Comparison of ENCODE assay signal across 1 cellular context in the genomic region with DNA sequence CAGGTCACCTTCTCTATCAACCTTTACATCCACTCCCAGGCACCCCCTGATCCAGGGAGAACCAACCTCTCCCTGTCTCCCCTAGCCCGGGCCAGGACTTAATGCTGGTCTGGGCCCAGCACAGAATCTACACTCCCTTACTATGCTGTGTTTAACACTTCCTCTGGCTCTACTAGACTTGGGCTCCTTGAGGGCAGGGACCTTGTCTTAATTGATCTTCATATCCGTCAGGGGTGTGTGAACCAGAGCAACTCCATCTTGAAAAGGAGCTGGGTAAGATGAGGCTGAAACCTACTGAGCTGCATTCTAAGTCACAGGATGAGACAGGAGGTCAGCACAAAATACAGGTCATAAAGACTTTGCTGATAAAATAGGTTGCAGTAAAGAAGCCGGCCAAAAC.
TF ChIP-seq lines count a peak whose summit lies in the region.

No MANE protein-coding gene starts in this region.

TF ChIP-seq in K562, 482 proteins besides CTCF, POLR2A, EP300 and RAD21 (continued from another document):
- TF ChIP-seq, protein P1, sequence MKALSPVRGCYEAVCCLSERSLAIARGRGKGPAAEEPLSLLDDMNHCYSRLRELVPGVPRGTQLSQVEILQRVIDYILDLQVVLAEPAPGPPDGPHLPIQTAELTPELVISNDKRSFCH (CRISPR knock-in tag; IDR thresholded peaks at IDR 0.05): no peak
- TF ChIP-seq, protein P1 (tag; IDR thresholded peaks at IDR 0.05): peak; percentile 85
- peak; percentile 74; the same call in 1 of the 2 replicates for TF ChIP-seq PTTG1 (tag; IDR thresholded peaks at IDR 0.05; ENCODE audit: low read depth)
- TF ChIP-seq, protein P2, sequence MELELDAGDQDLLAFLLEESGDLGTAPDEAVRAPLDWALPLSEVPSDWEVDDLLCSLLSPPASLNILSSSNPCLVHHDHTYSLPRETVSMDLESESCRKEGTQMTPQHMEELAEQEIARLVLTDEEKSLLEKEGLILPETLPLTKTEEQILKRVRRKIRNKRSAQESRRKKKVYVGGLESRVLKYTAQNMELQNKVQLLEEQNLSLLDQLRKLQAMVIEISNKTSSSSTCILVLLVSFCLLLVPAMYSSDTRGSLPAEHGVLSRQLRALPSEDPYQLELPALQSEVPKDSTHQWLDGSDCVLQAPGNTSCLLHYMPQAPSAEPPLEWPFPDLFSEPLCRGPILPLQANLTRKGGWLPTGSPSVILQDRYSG (tag; conservative IDR thresholded peaks at IDR 0.05; ENCODE audit: low read depth): peak; percentile 75; the same call in 1 of the 2 replicates
- no peak for TF ChIP-seq ZNF3 (CRISPR knock-in tag; IDR thresholded peaks at IDR 0.05)
- TF ChIP-seq, protein P3, sequence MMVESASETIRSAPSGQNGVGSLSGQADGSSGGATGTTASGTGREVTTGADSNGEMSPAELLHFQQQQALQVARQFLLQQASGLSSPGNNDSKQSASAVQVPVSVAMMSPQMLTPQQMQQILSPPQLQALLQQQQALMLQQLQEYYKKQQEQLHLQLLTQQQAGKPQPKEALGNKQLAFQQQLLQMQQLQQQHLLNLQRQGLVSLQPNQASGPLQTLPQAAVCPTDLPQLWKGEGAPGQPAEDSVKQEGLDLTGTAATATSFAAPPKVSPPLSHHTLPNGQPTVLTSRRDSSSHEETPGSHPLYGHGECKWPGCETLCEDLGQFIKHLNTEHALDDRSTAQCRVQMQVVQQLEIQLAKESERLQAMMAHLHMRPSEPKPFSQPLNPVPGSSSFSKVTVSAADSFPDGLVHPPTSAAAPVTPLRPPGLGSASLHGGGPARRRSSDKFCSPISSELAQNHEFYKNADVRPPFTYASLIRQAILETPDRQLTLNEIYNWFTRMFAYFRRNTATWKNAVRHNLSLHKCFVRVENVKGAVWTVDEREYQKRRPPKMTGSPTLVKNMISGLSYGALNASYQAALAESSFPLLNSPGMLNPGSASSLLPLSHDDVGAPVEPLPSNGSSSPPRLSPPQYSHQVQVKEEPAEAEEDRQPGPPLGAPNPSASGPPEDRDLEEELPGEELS (CRISPR knock-in tag; IDR thresholded peaks at IDR 0.05; ENCODE audit: borderline replicate concordance): no peak
- peak; percentile 69; the same call in 1 of the 2 replicates for TF ChIP-seq DMBX1 (CRISPR knock-in tag; IDR thresholded peaks at IDR 0.05; ENCODE audit: borderline replicate concordance)
- TF ChIP-seq MECOM (CRISPR knock-in tag; IDR thresholded peaks at IDR 0.05): peak; percentile 50; the same call in 1 of the 2 replicates
- no peak for TF ChIP-seq NR2C1 (IDR thresholded peaks at IDR 0.05)
- TF ChIP-seq NR2C1 (tag; IDR thresholded peaks at IDR 0.05): peak; percentile 50
- TF ChIP-seq, protein P4, sequence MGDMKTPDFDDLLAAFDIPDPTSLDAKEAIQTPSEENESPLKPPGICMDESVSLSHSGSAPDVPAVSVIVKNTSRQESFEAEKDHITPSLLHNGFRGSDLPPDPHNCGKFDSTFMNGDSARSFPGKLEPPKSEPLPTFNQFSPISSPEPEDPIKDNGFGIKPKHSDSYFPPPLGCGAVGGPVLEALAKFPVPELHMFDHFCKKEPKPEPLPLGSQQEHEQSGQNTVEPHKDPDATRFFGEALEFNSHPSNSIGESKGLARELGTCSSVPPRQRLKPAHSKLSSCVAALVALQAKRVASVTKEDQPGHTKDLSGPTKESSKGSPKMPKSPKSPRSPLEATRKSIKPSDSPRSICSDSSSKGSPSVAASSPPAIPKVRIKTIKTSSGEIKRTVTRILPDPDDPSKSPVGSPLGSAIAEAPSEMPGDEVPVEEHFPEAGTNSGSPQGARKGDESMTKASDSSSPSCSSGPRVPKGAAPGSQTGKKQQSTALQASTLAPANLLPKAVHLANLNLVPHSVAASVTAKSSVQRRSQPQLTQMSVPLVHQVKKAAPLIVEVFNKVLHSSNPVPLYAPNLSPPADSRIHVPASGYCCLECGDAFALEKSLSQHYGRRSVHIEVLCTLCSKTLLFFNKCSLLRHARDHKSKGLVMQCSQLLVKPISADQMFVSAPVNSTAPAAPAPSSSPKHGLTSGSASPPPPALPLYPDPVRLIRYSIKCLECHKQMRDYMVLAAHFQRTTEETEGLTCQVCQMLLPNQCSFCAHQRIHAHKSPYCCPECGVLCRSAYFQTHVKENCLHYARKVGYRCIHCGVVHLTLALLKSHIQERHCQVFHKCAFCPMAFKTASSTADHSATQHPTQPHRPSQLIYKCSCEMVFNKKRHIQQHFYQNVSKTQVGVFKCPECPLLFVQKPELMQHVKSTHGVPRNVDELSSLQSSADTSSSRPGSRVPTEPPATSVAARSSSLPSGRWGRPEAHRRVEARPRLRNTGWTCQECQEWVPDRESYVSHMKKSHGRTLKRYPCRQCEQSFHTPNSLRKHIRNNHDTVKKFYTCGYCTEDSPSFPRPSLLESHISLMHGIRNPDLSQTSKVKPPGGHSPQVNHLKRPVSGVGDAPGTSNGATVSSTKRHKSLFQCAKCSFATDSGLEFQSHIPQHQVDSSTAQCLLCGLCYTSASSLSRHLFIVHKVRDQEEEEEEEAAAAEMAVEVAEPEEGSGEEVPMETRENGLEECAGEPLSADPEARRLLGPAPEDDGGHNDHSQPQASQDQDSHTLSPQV (IDR thresholded peaks at IDR 0.05): peak; percentile 85
- TF ChIP-seq, protein P5, sequence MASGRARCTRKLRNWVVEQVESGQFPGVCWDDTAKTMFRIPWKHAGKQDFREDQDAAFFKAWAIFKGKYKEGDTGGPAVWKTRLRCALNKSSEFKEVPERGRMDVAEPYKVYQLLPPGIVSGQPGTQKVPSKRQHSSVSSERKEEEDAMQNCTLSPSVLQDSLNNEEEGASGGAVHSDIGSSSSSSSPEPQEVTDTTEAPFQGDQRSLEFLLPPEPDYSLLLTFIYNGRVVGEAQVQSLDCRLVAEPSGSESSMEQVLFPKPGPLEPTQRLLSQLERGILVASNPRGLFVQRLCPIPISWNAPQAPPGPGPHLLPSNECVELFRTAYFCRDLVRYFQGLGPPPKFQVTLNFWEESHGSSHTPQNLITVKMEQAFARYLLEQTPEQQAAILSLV (tag; IDR thresholded peaks at IDR 0.05): 0 out of 2 replicates have a peak, but pooled peaks have one; percentile 42
- TF ChIP-seq, protein P6, sequence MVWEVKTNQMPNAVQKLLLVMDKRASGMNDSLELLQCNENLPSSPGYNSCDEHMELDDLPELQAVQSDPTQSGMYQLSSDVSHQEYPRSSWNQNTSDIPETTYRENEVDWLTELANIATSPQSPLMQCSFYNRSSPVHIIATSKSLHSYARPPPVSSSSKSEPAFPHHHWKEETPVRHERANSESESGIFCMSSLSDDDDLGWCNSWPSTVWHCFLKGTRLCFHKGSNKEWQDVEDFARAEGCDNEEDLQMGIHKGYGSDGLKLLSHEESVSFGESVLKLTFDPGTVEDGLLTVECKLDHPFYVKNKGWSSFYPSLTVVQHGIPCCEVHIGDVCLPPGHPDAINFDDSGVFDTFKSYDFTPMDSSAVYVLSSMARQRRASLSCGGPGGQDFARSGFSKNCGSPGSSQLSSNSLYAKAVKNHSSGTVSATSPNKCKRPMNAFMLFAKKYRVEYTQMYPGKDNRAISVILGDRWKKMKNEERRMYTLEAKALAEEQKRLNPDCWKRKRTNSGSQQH (CRISPR knock-in tag; IDR thresholded peaks at IDR 0.05): 0 out of 2 replicates have a peak, but pooled peaks have one; percentile 46
- TF ChIP-seq, protein P7, sequence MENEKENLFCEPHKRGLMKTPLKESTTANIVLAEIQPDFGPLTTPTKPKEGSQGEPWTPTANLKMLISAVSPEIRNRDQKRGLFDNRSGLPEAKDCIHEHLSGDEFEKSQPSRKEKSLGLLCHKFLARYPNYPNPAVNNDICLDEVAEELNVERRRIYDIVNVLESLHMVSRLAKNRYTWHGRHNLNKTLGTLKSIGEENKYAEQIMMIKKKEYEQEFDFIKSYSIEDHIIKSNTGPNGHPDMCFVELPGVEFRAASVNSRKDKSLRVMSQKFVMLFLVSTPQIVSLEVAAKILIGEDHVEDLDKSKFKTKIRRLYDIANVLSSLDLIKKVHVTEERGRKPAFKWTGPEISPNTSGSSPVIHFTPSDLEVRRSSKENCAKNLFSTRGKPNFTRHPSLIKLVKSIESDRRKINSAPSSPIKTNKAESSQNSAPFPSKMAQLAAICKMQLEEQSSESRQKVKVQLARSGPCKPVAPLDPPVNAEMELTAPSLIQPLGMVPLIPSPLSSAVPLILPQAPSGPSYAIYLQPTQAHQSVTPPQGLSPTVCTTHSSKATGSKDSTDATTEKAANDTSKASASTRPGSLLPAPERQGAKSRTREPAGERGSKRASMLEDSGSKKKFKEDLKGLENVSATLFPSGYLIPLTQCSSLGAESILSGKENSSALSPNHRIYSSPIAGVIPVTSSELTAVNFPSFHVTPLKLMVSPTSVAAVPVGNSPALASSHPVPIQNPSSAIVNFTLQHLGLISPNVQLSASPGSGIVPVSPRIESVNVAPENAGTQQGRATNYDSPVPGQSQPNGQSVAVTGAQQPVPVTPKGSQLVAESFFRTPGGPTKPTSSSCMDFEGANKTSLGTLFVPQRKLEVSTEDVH (IDR thresholded peaks at IDR 0.05; ENCODE audit: low read depth, partially characterized antibody): no peak
- TF ChIP-seq DDX20 (tag; IDR thresholded peaks at IDR 0.05; ENCODE audit: low read depth): 0 out of 2 replicates have a peak, but pooled peaks have one; percentile 49
- TF ChIP-seq ZNF311 (CRISPR knock-in tag; IDR thresholded peaks at IDR 0.05): peak; percentile 52; the same call in 1 of the 2 replicates
- peak; percentile 43; the same call in 1 of the 2 replicates for TF ChIP-seq SMAD4 (CRISPR knock-in tag; conservative IDR thresholded peaks at IDR 0.05)
- 0 out of 2 replicates have a peak, but pooled peaks have one; percentile 28 for TF ChIP-seq ZNF41 (CRISPR knock-in tag; conservative IDR thresholded peaks at IDR 0.05)
- TF ChIP-seq ZNF165 (CRISPR knock-in tag; IDR thresholded peaks at IDR 0.05; ENCODE audit: borderline replicate concordance): no peak
- peak; percentile 85 for TF ChIP-seq PTRF (tag; IDR thresholded peaks at IDR 0.05)
- no peak for TF ChIP-seq HEY1 (CRISPR knock-in tag; IDR thresholded peaks at IDR 0.05; ENCODE audit: borderline replicate concordance)
- no peak for TF ChIP-seq ZNF444 (CRISPR knock-in tag; IDR thresholded peaks at IDR 0.05)
- TF ChIP-seq, protein P8, sequence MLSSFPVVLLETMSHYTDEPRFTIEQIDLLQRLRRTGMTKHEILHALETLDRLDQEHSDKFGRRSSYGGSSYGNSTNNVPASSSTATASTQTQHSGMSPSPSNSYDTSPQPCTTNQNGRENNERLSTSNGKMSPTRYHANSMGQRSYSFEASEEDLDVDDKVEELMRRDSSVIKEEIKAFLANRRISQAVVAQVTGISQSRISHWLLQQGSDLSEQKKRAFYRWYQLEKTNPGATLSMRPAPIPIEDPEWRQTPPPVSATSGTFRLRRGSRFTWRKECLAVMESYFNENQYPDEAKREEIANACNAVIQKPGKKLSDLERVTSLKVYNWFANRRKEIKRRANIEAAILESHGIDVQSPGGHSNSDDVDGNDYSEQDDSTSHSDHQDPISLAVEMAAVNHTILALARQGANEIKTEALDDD (IDR thresholded peaks at IDR 0.05): no peak
- no peak for TF ChIP-seq U2AF2 (optimal IDR thresholded peaks at IDR 0.05; ENCODE audit: low read depth, low read length)
- no peak for TF ChIP-seq ZNF77 (CRISPR knock-in tag; IDR thresholded peaks at IDR 0.05)
- no peak for TF ChIP-seq NFATC3 (IDR thresholded peaks at IDR 0.05)
- TF ChIP-seq, protein P9, sequence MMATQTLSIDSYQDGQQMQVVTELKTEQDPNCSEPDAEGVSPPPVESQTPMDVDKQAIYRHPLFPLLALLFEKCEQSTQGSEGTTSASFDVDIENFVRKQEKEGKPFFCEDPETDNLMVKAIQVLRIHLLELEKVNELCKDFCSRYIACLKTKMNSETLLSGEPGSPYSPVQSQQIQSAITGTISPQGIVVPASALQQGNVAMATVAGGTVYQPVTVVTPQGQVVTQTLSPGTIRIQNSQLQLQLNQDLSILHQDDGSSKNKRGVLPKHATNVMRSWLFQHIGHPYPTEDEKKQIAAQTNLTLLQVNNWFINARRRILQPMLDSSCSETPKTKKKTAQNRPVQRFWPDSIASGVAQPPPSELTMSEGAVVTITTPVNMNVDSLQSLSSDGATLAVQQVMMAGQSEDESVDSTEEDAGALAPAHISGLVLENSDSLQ (IDR thresholded peaks at IDR 0.05): no peak
